Comparison of ENCODE assay signal across 39 cellular contexts in genomic region chr4:73437558-73437956, GRCh38. TPM values are rescaled to one million over a fixed set of nuclear protein-coding genes. Genes with fewer than 3 reads are reported as not detected.
"Had no signal": no experiment of that assay in that cellular context is flagged by ENCODE, and none has a peak within 500 bp of the region (broad histone marks: within the 10 kb centered on the region; RNA-seq: fewer than 3 reads in every experiment).

No MANE protein-coding gene starts in this region.

- H3K36me3 ChIP-seq: MG63 had no signal

- H3K27me3 ChIP-seq: MG63 had no signal

- DNase-seq: Karpas-422, Kasumi-1, MG63, MM.1S, MV-4-11, NCI-H1048, NCI-H1092, NCI-H1092 treated with DMSO at 0.1 percent for 48 hours, NCI-H1105, NCI-H1105 treated with DMSO at 0.1 percent for 48 hours, NCI-H1417, NCI-H1417 treated with DMSO at 0.1 percent for 48 hours, NCI-H1436, NCI-H1436 treated with DMSO at 0.1 percent for 48 hours, NCI-H146, NCI-H1694, NCI-H1694 treated with DMSO at 0.1 percent for 48 hours, NCI-H187, NCI-H187 treated with DMSO at 0.1 percent for 48 hours, NCI-H1930, NCI-H2029, NCI-H2029 treated with DMSO at 0.1 percent for 48 hours, NCI-H2081, NCI-H2081 treated with DMSO at 0.1 percent for 48 hours, NCI-H2107, NCI-H2171, NCI-H2171 treated with DMSO at 0.1 percent for 48 hours, NCI-H2227 treated with DMSO at 0.1 percent for 48 hours, NCI-H226, NCI-H345, NCI-H446, NCI-H446 treated with DMSO at 0.1 percent for 48 hours, NCI-H510A, NCI-H510A treated with DMSO at 0.1 percent for 48 hours, NCI-H524 had no signal

- H3K9me3 ChIP-seq: MG63 had no signal

- H3K4me3 ChIP-seq: MG63 had no signal

RNA-seq across cellular contexts. Expression of gene AFP, which starts 1.5 kb away (rescaled TPM):
- total RNA-seq: LHCN-M2, MCF 10A had no signal

RNA-seq across cellular contexts. Expression of gene ALB, which starts 33.5 kb away (rescaled TPM):
- total RNA-seq: LHCN-M2, M059J, MCF 10A, NCI-H460 had no signal

RNA-seq across cellular contexts. Expression of gene AFM, which starts 44.0 kb away (rescaled TPM):
- total RNA-seq: LHCN-M2, MCF 10A, NCI-H460 had no signal
